In the genomic region with DNA sequence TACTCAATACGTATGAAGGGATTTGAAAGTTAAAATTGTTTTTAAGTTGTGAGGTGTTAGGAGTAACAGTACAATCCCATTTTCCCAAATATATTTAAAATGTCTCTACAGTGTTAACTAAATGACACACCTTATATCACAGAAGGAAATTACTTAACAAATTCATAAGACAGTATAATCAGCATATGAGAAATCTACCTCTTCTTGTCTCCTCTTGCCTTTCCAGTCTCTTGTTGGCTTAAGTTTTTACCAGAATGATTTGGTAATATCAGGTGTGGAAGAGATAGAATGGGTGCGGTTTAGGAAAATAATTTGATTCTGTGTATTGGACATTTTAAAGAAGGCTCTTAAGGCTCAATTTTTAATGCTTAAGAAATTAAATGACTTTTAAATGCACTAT, we compare ENCODE assay signal across 29 cellular contexts. TPM values are rescaled to one million over a fixed set of nuclear protein-coding genes. Genes with fewer than 3 reads are reported as not detected.
A peak's percentile ranks its signal among the peaks of the same experiment; 100 is the strongest.
DNase-seq lines count a peak whose midpoint lies in the region; ATAC-seq, FAIRE-seq and TF ChIP-seq lines count a peak whose summit lies in the region.
"Had no signal": no experiment of that assay in that cellular context is flagged by ENCODE, and none has a peak within 500 bp of the region (broad histone marks: within the 10 kb centered on the region; RNA-seq: fewer than 3 reads in every experiment).

No MANE protein-coding gene starts in this region.

- intact Hi-C loops in Calu3 (cut with micrococcal nuclease; ENCODE audit: unreplicated experiment): no loop called here
- intact Hi-C loops in colonic mucosa (cut with DNase I): loop anchor here (5.0 kb wide), 1 partner anchor 38 kb away; no protein-coding TSS in a partner anchor
- intact Hi-C loops in HepG2 (cut with micrococcal nuclease; ENCODE audit: unreplicated experiment): loop anchor here (1.0 to 10.0 kb wide), 4 partner anchors 13 to 681 kb away; a partner anchor contains a TSS

- H3K4me3 ChIP-seq in colonic mucosa: no peak overlapping the region
- peak overlapping the region in 2 of 3 experiments; percentile 67 to 70; a peak in 1 of 6 replicates for H3K4me3 ChIP-seq in HepG2 (replicated peaks in 1 of 3; ENCODE audit: insufficient read depth in 1 of 3, low read depth in 2 of 3, low read length in 3 of 3)
- no peak overlapping the region for H3K4me3 ChIP-seq in skeletal muscle tissue (ENCODE audit: low read length in 3 of 3)
- H3K4me3 ChIP-seq: esophagus muscularis mucosa, gastroesophageal sphincter, neural progenitor cell, SJCRH30, tibial artery had no signal

- H3K27me3 Mint-ChIP-seq in Calu3 (ENCODE audit: unreplicated experiment): no peaks in the 10 kb centered on the region

- in situ Hi-C loops in HepG2 (cut with HindIII; ENCODE audit: extremely low pct_ligation_motif_present, low pct_unique_long_range_greater_than_20kb): loop anchor here (5.0 to 25.0 kb wide), 2 partner anchors 38 to 178 kb away; no protein-coding TSS in a partner anchor

- CTCF ChIA-PET in Calu3 (lab: Charles Lee): no interaction called here
- CTCF ChIA-PET in HepG2 (lab: Yijun Ruan, JAX; ENCODE audit: low intra/inter-chr PET ratio, low total read pairs): interaction anchor here (1.2 kb wide), 1 partner anchor 11 kb away, joined by 3 read pairs; no protein-coding TSS in a partner anchor

- peaks cover 2% of the 10 kb centered on the region for H3K79me2 ChIP-seq in HepG2 (ENCODE audit: insufficient read depth, low read length)

- BruUV-seq in Calu3 (replicated peaks; lab: Mats Ljungman, UMichigan) (no TSS peak), HepG2 (replicated peaks; lab: Mats Ljungman, UMichigan) (no TSS peak)

- H3K9ac ChIP-seq in colonic mucosa (ENCODE audit: low read depth in 2 of 2, low read length in 2 of 2) (no peak overlapping the region), HepG2 (ENCODE audit: insufficient read depth, low read depth, low read length) (no peak overlapping the region), skeletal muscle tissue (ENCODE audit: low read depth in 1 of 3, low read length in 3 of 3) (no peak overlapping the region)
- H3K9ac ChIP-seq: neural progenitor cell had no signal

- peak overlapping the region; percentile 40 for H3K4me3 Mint-ChIP-seq in Calu3 (ENCODE audit: low read depth, unreplicated experiment)
- H3K4me3 Mint-ChIP-seq: activated B cell treated with CpG ODN at 0.5 μM for 24 hours; activated naive CD4-positive, alpha-beta T cell treated with anti-CD3 and anti-CD28 coated beads, Interleukin-2, amount 10 ng/mL, durations not matched to agents 7 days and 5 days; activated T-helper 1 cell treated with anti-CD3 and anti-CD28 coated beads, Interleukin-12 subunit alpha, Interleukin-12 subunit beta, Interleukin-2, Interleukin-4 antibody, amounts not matched to agents 30 ng/mL and 10 ng/mL and 1 ng/mL, durations not matched to agents 14 hours and 24 hours and 36 hours; H9; neural progenitor cell had no signal

- TF ChIP-seq POLR2A in HepG2 (IDR thresholded peaks at IDR 0.05; ENCODE audit: insufficient read depth in 1 of 2, low read depth in 2 of 2, low read length in 2 of 2): no peak

- H3K4me1 ChIP-seq in colonic mucosa (no peaks in the 10 kb centered on the region), HepG2 (ENCODE audit: insufficient read depth, low read length) (peaks cover 54% of the 10 kb centered on the region), skeletal muscle tissue (ENCODE audit: control insufficient read depth in 3 of 3, insufficient read depth in 3 of 3, low read length in 3 of 3) (peaks cover 0 to 2% (median 0%) of the 10 kb centered on the region in 3 donors)
- H3K4me1 ChIP-seq: BE2C, gastroesophageal sphincter, neural progenitor cell, Peyer's patch, SJCRH30 had no signal

- H3K9me3 ChIP-seq in colonic mucosa (no peaks in the 10 kb centered on the region), HepG2 (ENCODE audit: low read length) (no peaks in the 10 kb centered on the region), skeletal muscle tissue (ENCODE audit: control insufficient read depth in 3 of 3, low read length in 3 of 3) (no peaks in the 10 kb centered on the region)
- H3K9me3 ChIP-seq: BE2C, esophagus muscularis mucosa, gastroesophageal sphincter, Peyer's patch, tibial artery had no signal

- peak overlapping the region; percentile 57 for H3K27ac Mint-ChIP-seq in Calu3 (ENCODE audit: unreplicated experiment)
- H3K27ac Mint-ChIP-seq: activated B cell treated with CpG ODN at 0.5 μM for 24 hours; activated naive CD4-positive, alpha-beta T cell treated with anti-CD3 and anti-CD28 coated beads, Interleukin-2, amount 10 ng/mL, durations not matched to agents 7 days and 5 days; activated T-helper 1 cell treated with anti-CD3 and anti-CD28 coated beads, Interleukin-12 subunit alpha, Interleukin-12 subunit beta, Interleukin-2, Interleukin-4 antibody, amounts not matched to agents 30 ng/mL and 10 ng/mL and 1 ng/mL, durations not matched to agents 14 hours and 24 hours and 36 hours; neural progenitor cell had no signal

- ATAC-seq in HepG2: no peak
- ATAC-seq in left lobe of liver: no peak
- ATAC-seq: gastroesophageal sphincter; sciatic nerve; stimulated activated naive CD8-positive, alpha-beta T cell treated with anti-CD3 and anti-CD28 coated beads, Interleukin-15, Interleukin-2, amounts not matched to agents 100 U/mL and 50 U/mL, for 24 hours had no signal

- H3K4me1 Mint-ChIP-seq in Calu3 (ENCODE audit: low read depth, unreplicated experiment): peaks cover 20% of the 10 kb centered on the region
- H3K4me1 Mint-ChIP-seq: activated B cell treated with CpG ODN at 0.5 μM for 24 hours; activated naive CD4-positive, alpha-beta T cell treated with anti-CD3 and anti-CD28 coated beads, Interleukin-2, amount 10 ng/mL, durations not matched to agents 7 days and 5 days; H9; neural progenitor cell had no signal

- peak overlapping the region; percentile 83 for H3K4me2 ChIP-seq in HepG2 (ENCODE audit: low read depth, low read length)
- H3K4me2 ChIP-seq: neural progenitor cell had no signal

- H3K27ac ChIP-seq in colonic mucosa (peak overlapping the region; percentile 7), HepG2 (ENCODE audit: extremely low read length, insufficient read depth, low read length) (peak overlapping the region; percentile 84), skeletal muscle tissue (ENCODE audit: low read depth, low read length) (peak overlapping the region; percentile 3)
- H3K27ac ChIP-seq: gastroesophageal sphincter, neural progenitor cell, SJCRH30, tibial artery had no signal

- no peak for FAIRE-seq in HepG2 (lab: Jason Lieb, UNC)
- FAIRE-seq: colon had no signal

- H3K9me3 Mint-ChIP-seq in Calu3 (ENCODE audit: low read depth, unreplicated experiment): no peaks in the 10 kb centered on the region
- H3K9me3 Mint-ChIP-seq: activated naive CD4-positive, alpha-beta T cell treated with anti-CD3 and anti-CD28 coated beads, Interleukin-2, amount 10 ng/mL, durations not matched to agents 7 days and 5 days; activated T-helper 1 cell treated with anti-CD3 and anti-CD28 coated beads, Interleukin-12 subunit alpha, Interleukin-12 subunit beta, Interleukin-2, Interleukin-4 antibody, amounts not matched to agents 30 ng/mL and 10 ng/mL and 1 ng/mL, durations not matched to agents 14 hours and 24 hours and 36 hours; H9; neural progenitor cell had no signal

- H4K20me1 ChIP-seq in HepG2 (ENCODE audit: insufficient read depth, low read length): no peaks in the 10 kb centered on the region

- WGBS in HepG2 (ENCODE audit: low lambda C conversion rate): 89% methylated on average over 2 of the region's 2 CpGs

- POLR2A ChIA-PET in HepG2 (lab: Yijun Ruan, JAX): no interaction called here

- H3K36me3 Mint-ChIP-seq in Calu3 (ENCODE audit: insufficient read depth, unreplicated experiment): no peaks in the 10 kb centered on the region
- H3K36me3 Mint-ChIP-seq: activated naive CD4-positive, alpha-beta T cell treated with anti-CD3 and anti-CD28 coated beads, Interleukin-2, amount 10 ng/mL, durations not matched to agents 7 days and 5 days; neural progenitor cell had no signal

- TF ChIP-seq RAD21 in HepG2 (CRISPR knock-in tag; IDR thresholded peaks at IDR 0.05): no peak

- H3K36me3 ChIP-seq in colonic mucosa: no peaks in the 10 kb centered on the region
- no peaks in the 10 kb centered on the region for H3K36me3 ChIP-seq in HepG2 (replicated peaks in 1 of 2; ENCODE audit: control insufficient read depth in 1 of 2, insufficient read depth in 2 of 2, low read length in 2 of 2)
- H3K36me3 ChIP-seq in skeletal muscle tissue (ENCODE audit: control insufficient read depth in 3 of 3, insufficient read depth in 3 of 3, low read length in 3 of 3): no peaks in the 10 kb centered on the region
- H3K36me3 ChIP-seq: BE2C, esophagus muscularis mucosa, gastroesophageal sphincter, neural progenitor cell, Peyer's patch, SJCRH30, tibial artery had no signal

- TF ChIP-seq CTCF in Calu3 (IDR thresholded peaks at IDR 0.05; ENCODE audit: unreplicated experiment) (no peak), colonic mucosa (IDR thresholded peaks at IDR 0.05) (no peak), HepG2 (CRISPR knock-in tag; IDR thresholded peaks at IDR 0.05) (no peak)

- TF ChIP-seq EP300 in HepG2 (IDR thresholded peaks at IDR 0.05; ENCODE audit: low read depth in 2 of 2, low read length in 2 of 2) (no peak), HepG2 (CRISPR knock-in tag; IDR thresholded peaks at IDR 0.05; ENCODE audit: borderline replicate concordance) (no peak)

- H3K27me3 ChIP-seq in colonic mucosa: no peaks in the 10 kb centered on the region
- no peaks in the 10 kb centered on the region for H3K27me3 ChIP-seq in HepG2 (ENCODE audit: control insufficient read depth in 1 of 2, insufficient read depth in 2 of 2, low read length in 2 of 2)
- no peaks in the 10 kb centered on the region for H3K27me3 ChIP-seq in skeletal muscle tissue (ENCODE audit: control insufficient read depth in 3 of 3, insufficient read depth in 3 of 3, low read length in 3 of 3)
- H3K27me3 ChIP-seq: BE2C, esophagus muscularis mucosa, gastroesophageal sphincter, neural progenitor cell, Peyer's patch, SJCRH30, tibial artery had no signal

- H2AFZ ChIP-seq in HepG2 (ENCODE audit: low read length): no peak overlapping the region

- DNase-seq in Calu3 (no peak), colonic mucosa (no peak), HepG2 (ENCODE audit: low spot score) (no peak), SHP77 (lab: John Stamatoyannopoulos, UW) (no peak), left lobe of liver (ENCODE audit: low spot score) (no peak), GM03348 (ENCODE audit: low spot score) (no peak)
- DNase-seq in stimulated activated CD4-positive, alpha-beta T cell treated with anti-CD3 and anti-CD28 coated beads, Interleukin-1b, Interleukin-23, amount 100 ng/mL, for 48 hours: no peak
- DNase-seq: activated B cell treated with CpG ODN at 0.5 μM for 24 hours; activated naive CD4-positive, alpha-beta T cell treated with anti-CD3 and anti-CD28 coated beads, Interleukin-2, amount 10 ng/mL, durations not matched to agents 7 days and 5 days; amygdala; BE2C; effector memory CD4-positive, alpha-beta T cell; H9; mammary epithelial cell; NCI-H1105; NCI-H187 treated with DMSO at 0.1 percent for 48 hours; NCI-H526 treated with DMSO at 0.1 percent for 48 hours; posterior cingulate gyrus; SJCRH30; stimulated activated naive CD8-positive, alpha-beta T cell treated with anti-CD3 and anti-CD28 coated beads, Interleukin-15, Interleukin-2, amounts not matched to agents 100 U/mL and 50 U/mL, for 24 hours; tibial artery had no signal

RNA-seq across cellular contexts. Expression of a gene that starts 9.5 kb away (rescaled TPM):
- total RNA-seq in Calu3 (2022): 23.1 and 30.1 TPM in 2 replicates
- total RNA-seq in colonic mucosa: 10 to 100 TPM; 35.3 to 39.2 TPM
- 13.3 and 15.2 TPM in 2 replicates for total RNA-seq in HepG2 (2016; rRNA removed; fragmentation: Illumina TruSeq; extraction: Trizol)
- 6.0 and 8.5 TPM in 2 replicates for total RNA-seq in HepG2 (2016; cell fraction: cytosol; rRNA removed; fragmentation: Illumina TruSeq; extraction: Trizol; ENCODE audit: low read depth)
- total RNA-seq in HepG2 (2016; cell fraction: insoluble cytoplasmic fraction; rRNA removed; fragmentation: Illumina TruSeq; extraction: Trizol): 11.4 and 14.0 TPM in 2 replicates
- 12.0 and 14.5 TPM in 2 replicates for total RNA-seq in HepG2 (2016; cell fraction: membrane; rRNA removed; fragmentation: Illumina TruSeq; extraction: Trizol)
- total RNA-seq in HepG2 (2016; cell fraction: nucleus; rRNA removed; fragmentation: Illumina TruSeq; extraction: Trizol): 6.6 and 8.8 TPM in 2 replicates
- polyA plus RNA-seq in HepG2 (2011; rRNA removed): 10.0 and 10.5 TPM in 2 replicates
- polyA plus RNA-seq in HepG2 (2011; cell fraction: cytosol; rRNA removed): 5.7 and 7.3 TPM in 2 replicates
- polyA plus RNA-seq in HepG2 (2011; cell fraction: nucleus; rRNA removed): 10.0 and 11.1 TPM in 2 replicates
- 23.9 and 28.9 TPM in 2 replicates for polyA plus RNA-seq in HepG2 (2012)
- 7.9 and 9.4 TPM in 2 replicates for polyA plus RNA-seq in HepG2 (2016; cell fraction: cytosol; fragmentation: Illumina TruSeq; extraction: Trizol; ENCODE audit: low read depth)
- 18.0 and 18.7 TPM in 2 replicates for polyA plus RNA-seq in HepG2 (2016; cell fraction: insoluble cytoplasmic fraction; fragmentation: Illumina TruSeq; extraction: Trizol; ENCODE audit: low read depth)
- 12.1 and 13.1 TPM in 2 replicates for polyA plus RNA-seq in HepG2 (2016; cell fraction: membrane; fragmentation: Illumina TruSeq; extraction: Trizol; ENCODE audit: low read depth)
- polyA plus RNA-seq in HepG2 (2016; cell fraction: nucleus; fragmentation: Illumina TruSeq; extraction: Trizol; ENCODE audit: insufficient read depth, low read depth): 22.8 and 23.1 TPM in 2 replicates
- polyA minus RNA-seq in HepG2 (2011; rRNA and poly(A)+ RNA removed; ENCODE audit: low replicate concordance): 4.8 and 5.3 TPM in 2 replicates
- 8.2 and 11.3 TPM in 2 replicates for polyA minus RNA-seq in HepG2 (2011; cell fraction: cytosol; rRNA and poly(A)+ RNA removed)
- 8.2 and 8.7 TPM in 2 replicates for polyA minus RNA-seq in HepG2 (2011; cell fraction: nucleus; rRNA and poly(A)+ RNA removed)
- 8.4 TPM for total RNA-seq in skeletal muscle tissue
- 12.4 TPM for total RNA-seq in left lobe of liver

RNA-seq across cellular contexts. Expression of a gene that starts 14.3 kb away (rescaled TPM):
- total RNA-seq in Calu3 (2022): 35.1 and 44.6 TPM in 2 replicates
- total RNA-seq in colonic mucosa: 10 to 100 TPM; 47.2 to 71.1 TPM
- total RNA-seq in HepG2 (2016; rRNA removed; fragmentation: Illumina TruSeq; extraction: Trizol): 49.5 and 67.0 TPM in 2 replicates
- 9.9 and 10.7 TPM in 2 replicates for total RNA-seq in HepG2 (2016; cell fraction: cytosol; rRNA removed; fragmentation: Illumina TruSeq; extraction: Trizol; ENCODE audit: low read depth)
- 46.9 and 68.2 TPM in 2 replicates for total RNA-seq in HepG2 (2016; cell fraction: insoluble cytoplasmic fraction; rRNA removed; fragmentation: Illumina TruSeq; extraction: Trizol)
- 11.0 and 12.8 TPM in 2 replicates for total RNA-seq in HepG2 (2016; cell fraction: membrane; rRNA removed; fragmentation: Illumina TruSeq; extraction: Trizol)
- total RNA-seq in HepG2 (2016; cell fraction: nucleus; rRNA removed; fragmentation: Illumina TruSeq; extraction: Trizol): 64.0 and 64.7 TPM in 2 replicates
- 17.8 and 18.8 TPM in 2 replicates for polyA plus RNA-seq in HepG2 (2011; rRNA removed)
- polyA plus RNA-seq in HepG2 (2011; cell fraction: cytosol; rRNA removed): 6.4 and 8.3 TPM in 2 replicates
- polyA plus RNA-seq in HepG2 (2011; cell fraction: nucleus; rRNA removed): 14.6 and 25.8 TPM in 2 replicates
- 27.5 and 40.7 TPM in 2 replicates for polyA plus RNA-seq in HepG2 (2012)
- 6.9 and 7.7 TPM in 2 replicates for polyA plus RNA-seq in HepG2 (2016; cell fraction: cytosol; fragmentation: Illumina TruSeq; extraction: Trizol; ENCODE audit: low read depth)
- polyA plus RNA-seq in HepG2 (2016; cell fraction: insoluble cytoplasmic fraction; fragmentation: Illumina TruSeq; extraction: Trizol; ENCODE audit: low read depth): 63.7 and 68.2 TPM in 2 replicates
- polyA plus RNA-seq in HepG2 (2016; cell fraction: membrane; fragmentation: Illumina TruSeq; extraction: Trizol; ENCODE audit: low read depth): 9.3 and 9.4 TPM in 2 replicates
- polyA plus RNA-seq in HepG2 (2016; cell fraction: nucleus; fragmentation: Illumina TruSeq; extraction: Trizol; ENCODE audit: insufficient read depth, low read depth): 45.2 and 47.6 TPM in 2 replicates
- 6.3 and 18.5 TPM in 2 replicates for polyA minus RNA-seq in HepG2 (2011; rRNA and poly(A)+ RNA removed; ENCODE audit: low replicate concordance)
- polyA minus RNA-seq in HepG2 (2011; cell fraction: cytosol; rRNA and poly(A)+ RNA removed): 8.9 and 9.9 TPM in 2 replicates
- 88.3 and 98.2 TPM in 2 replicates for polyA minus RNA-seq in HepG2 (2011; cell fraction: nucleus; rRNA and poly(A)+ RNA removed)
- 26.1 TPM for total RNA-seq in skeletal muscle tissue
- 80.7 TPM for total RNA-seq in left lobe of liver

Comparison
In these comparisons a context has a peak if more than half of its experiments do, and no peak if none do; other contexts are left out.
1. H3K27ac ChIP-seq: peak in every context shown above with its lines; median percentile 84 in HepG2; 7 in colonic mucosa; 3 in skeletal muscle tissue.
2. H3K4me3 ChIP-seq: peak in HepG2 (2 of 3); none in colonic mucosa (single experiment) and skeletal muscle tissue (0 of 3).